8 cellular contexts compared by ENCODE assay signal in genomic region chr1:236096660-236097482, GRCh38. TPM values are rescaled to one million over a fixed set of nuclear protein-coding genes. Genes with fewer than 3 reads are reported as not detected.
A peak's percentile ranks its signal among the peaks of the same experiment; 100 is the strongest.
DNase-seq lines count a peak whose midpoint lies in the region; FAIRE-seq and TF ChIP-seq lines count a peak whose summit lies in the region.
"Not testable (repeated sequence)": the region's sequence is repeated elsewhere in the genome, so short reads cannot be mapped to it uniquely, and the experiment has no call there.

No MANE protein-coding gene starts in this region.

- not testable (repeated sequence) for H3K27ac ChIP-seq in SJCRH30
- peak overlapping the region; percentile 0 for H3K27ac ChIP-seq in keratinocyte (ENCODE audit: control insufficient read depth, insufficient read depth, low read length)
- peak overlapping the region; percentile 38 to 77 (median 66) for H3K27ac ChIP-seq in sigmoid colon

- dilution Hi-C loops in keratinocyte (cut with MboI; ENCODE audit: extremely low pct_ligation_motif_present, low sequenced_read_pairs), result not testable (repeated sequence)

- H3K36me3 ChIP-seq in SJCRH30; keratinocyte (ENCODE audit: control insufficient read depth in 2 of 2, extremely low read depth in 1 of 2, insufficient read depth in 2 of 2, low read length in 2 of 2); sigmoid colon: not testable (repeated sequence)

- intact Hi-C loops in sigmoid colon (cut with DNase I), result not testable (repeated sequence)

- not testable (repeated sequence) for H3K79me2 ChIP-seq in keratinocyte (ENCODE audit: control insufficient read depth, insufficient read depth, low read length)

- not testable (repeated sequence) for TF ChIP-seq CTCF in GM12864 (IDR thresholded peaks at IDR 0.05; ENCODE audit: low read depth, low read length, missing control alignments); keratinocyte (optimal IDR thresholded peaks at IDR 0.05 in 1 of 3, IDR thresholded peaks at IDR 0.05 in 1 of 3, conservative IDR thresholded peaks at IDR 0.05 in 1 of 3; ENCODE audit: extremely low read depth in 1 of 3, insufficient read depth in 2 of 3, low read length in 3 of 3); sigmoid colon (IDR thresholded peaks at IDR 0.05)

- not testable (repeated sequence) for H3K9ac ChIP-seq in keratinocyte (ENCODE audit: control insufficient read depth, extremely low read depth, insufficient read depth, low read length)

- not testable (repeated sequence) for H3K4me2 ChIP-seq in keratinocyte (ENCODE audit: control insufficient read depth, extremely low read depth, insufficient read depth, low read depth, low read length)

- not testable (repeated sequence) for H2AFZ ChIP-seq in keratinocyte (ENCODE audit: control insufficient read depth, low read length)

- DNase-seq in GM12864 (ENCODE audit: low read depth), result peak; percentile 88
- peak; percentile 63 to 76 for DNase-seq in SJCRH30
- DNase-seq in activated T-cell treated with anti-CD3 and anti-CD28 coated beads, Interleukin-2, amount 50 U/mL, for 1 hour, result peak; percentile 85
- peak; percentile 26 for DNase-seq in cortex of kidney (lab: John Stamatoyannopoulos, UW)
- peak; percentile 97 for DNase-seq in keratinocyte (ENCODE audit: low read depth, low spot score)
- DNase-seq in sigmoid colon, result peak; percentile 97
- DNase-seq in stromal cell of bone marrow (ENCODE audit: low read depth), result peak; percentile 31

- H4K20me1 ChIP-seq in keratinocyte (ENCODE audit: control insufficient read depth, extremely low read depth, insufficient read depth, low read length), result not testable (repeated sequence)

- not testable (repeated sequence) for H3K27me3 ChIP-seq in SJCRH30; keratinocyte (ENCODE audit: control insufficient read depth, extremely low read depth, insufficient read depth, low read length); sigmoid colon

- not testable (repeated sequence) for H3K9me1 ChIP-seq in keratinocyte (ENCODE audit: control insufficient read depth, extremely low read depth, insufficient read depth, low read length)

- peak; percentile 100 for FAIRE-seq in keratinocyte (lab: Jason Lieb, UNC)

- 67 to 69% methylated on average over 15 of the region's 15 CpGs for WGBS in sigmoid colon, 2 donors

- TF ChIP-seq EP300 in Ishikawa (IDR thresholded peaks at IDR 0.05; ENCODE audit: borderline replicate concordance), result peak; percentile 64; the same call in 1 of the 2 replicates
- not testable (repeated sequence) for TF ChIP-seq EP300 in sigmoid colon (IDR thresholded peaks at IDR 0.05)

- not testable (repeated sequence) for H3K9me3 ChIP-seq in SJCRH30 (replicated peaks); keratinocyte (ENCODE audit: control insufficient read depth, low read depth, low read length); sigmoid colon

- not testable (repeated sequence) for TF ChIP-seq RAD21 in Ishikawa (IDR thresholded peaks at IDR 0.05; ENCODE audit: low read depth)

- H3K4me3 ChIP-seq in GM12864 (ENCODE audit: low read depth, low read length); SJCRH30; sigmoid colon: not testable (repeated sequence)
- H3K4me3 ChIP-seq in keratinocyte (ENCODE audit: control insufficient read depth in 2 of 3, extremely low read depth in 1 of 3, insufficient read depth in 2 of 3, low read depth in 1 of 3, low read length in 3 of 3), result peak overlapping the region in 1 of 3 experiments; percentile 0

- not testable (repeated sequence) for TF ChIP-seq POLR2A in sigmoid colon (IDR thresholded peaks at IDR 0.05)

- not testable (repeated sequence) for H3K4me1 ChIP-seq in SJCRH30; keratinocyte (ENCODE audit: control insufficient read depth, extremely low read depth, insufficient read depth, low read length); sigmoid colon

TF ChIP-seq in Ishikawa, 13 proteins besides CTCF, POLR2A, EP300 and RAD21:
- TF ChIP-seq CEBPB (IDR thresholded peaks at IDR 0.05) (peak; percentile 39; the same call in 1 of the 2 replicates), TCF12 (IDR thresholded peaks at IDR 0.05; ENCODE audit: low read depth) (peak; percentile 94), USF1 (IDR thresholded peaks at IDR 0.05) (peak; percentile 81), NFIC (IDR thresholded peaks at IDR 0.05) (peak; percentile 67), MAX (IDR thresholded peaks at IDR 0.05) (peak; percentile 33; the same call in 1 of the 2 replicates)

RNA-seq across cellular contexts. Expression of gene NID1, which starts 32.0 kb away (rescaled TPM):
- 27.4 and 29.6 TPM in 2 replicates for total RNA-seq in SJCRH30 (2014; rRNA removed; shearing (Covaris generic))
- polyA plus RNA-seq in keratinocyte (1.6 to 2.5 TPM (median 1.8 TPM) in 3 replicates), sigmoid colon (10 to 100 TPM in 1 of 3 donors, 1 to 10 TPM in 2; 3.9 to 29.9 (median 6.6) TPM)
- 0.82 TPM for polyA plus RNA-seq in keratinocyte (2011; ENCODE audit: low read depth)
- polyA plus RNA-seq in keratinocyte (2011; cell fraction: cytosol; rRNA removed), result 1.1 and 1.4 TPM in 2 replicates
- polyA plus RNA-seq in keratinocyte (2011; cell fraction: nucleus; rRNA removed), result 4.8 and 7.0 TPM in 2 replicates
- 1.3 and 1.5 TPM in 2 replicates for polyA plus RNA-seq in keratinocyte (2012; ENCODE audit: low replicate concordance)
- 2.8 to 4.5 TPM (median 4.2 TPM) in 3 replicates for polyA minus RNA-seq in keratinocyte
- 2.7 TPM for polyA minus RNA-seq in keratinocyte (2011; cell fraction: cytosol; rRNA and poly(A)+ RNA removed)
- 4.3 and 6.7 TPM in 2 replicates for polyA minus RNA-seq in keratinocyte (2011; cell fraction: nucleus; rRNA and poly(A)+ RNA removed)
- 100 to 1,000 TPM; 136 to 242 (median 145) TPM for total RNA-seq in sigmoid colon

RNA-seq across cellular contexts. Expression of gene GPR137B, which starts 45.5 kb away (rescaled TPM):
- total RNA-seq in SJCRH30 (2014; rRNA removed; shearing (Covaris generic)), result 7.6 and 8.7 TPM in 2 replicates
- polyA plus RNA-seq in keratinocyte (6.2 to 9.9 TPM (median 7.1 TPM) in 3 replicates), sigmoid colon (10 to 100 TPM in 1 of 3 donors, 1 to 10 TPM in 2; 6.0 to 10.8 (median 8.8) TPM)
- 7.4 TPM for polyA plus RNA-seq in keratinocyte (2011; ENCODE audit: low read depth)
- 11.6 and 14.2 TPM in 2 replicates for polyA plus RNA-seq in keratinocyte (2011; cell fraction: cytosol; rRNA removed)
- polyA plus RNA-seq in keratinocyte (2011; cell fraction: nucleus; rRNA removed), result 14.0 and 14.2 TPM in 2 replicates
- polyA plus RNA-seq in keratinocyte (2012; ENCODE audit: low replicate concordance), result 8.3 and 19.4 TPM in 2 replicates
- polyA minus RNA-seq in keratinocyte, result 4.7 to 22.6 TPM (median 5.3 TPM) in 3 replicates
- 1.9 TPM for polyA minus RNA-seq in keratinocyte (2011; cell fraction: cytosol; rRNA and poly(A)+ RNA removed)
- 4.1 and 5.0 TPM in 2 replicates for polyA minus RNA-seq in keratinocyte (2011; cell fraction: nucleus; rRNA and poly(A)+ RNA removed)
- 10 to 100 TPM in 3 of 4 donors, 1 to 10 TPM in 1; 9.2 to 25.5 (median 19.0) TPM for total RNA-seq in sigmoid colon

Comparison
In these comparisons a context has a peak if more than half of its experiments do, and no peak if none do; other contexts are left out.
1. DNase-seq: peak in every context shown above with its lines; median percentile 97 in keratinocyte; 97 in sigmoid colon; 88 in GM12864; 85 in activated T-cell treated with anti-CD3 and anti-CD28 coated beads, Interleukin-2, amount 50 U/mL, for 1 hour; 70 in SJCRH30; 31 in stromal cell of bone marrow; 26 in cortex of kidney.